Comparison of ENCODE assay signal across 32 cellular contexts in genomic region chr6:11469684-11470083, GRCh38.
"Had no signal": no experiment of that assay in that cellular context is flagged by ENCODE, and none has a peak within 500 bp of the region (broad histone marks: within the 10 kb centered on the region; RNA-seq: fewer than 3 reads in every experiment).

No MANE protein-coding gene starts in this region.

- H3K9me3 Mint-ChIP-seq: activated CD4-positive, alpha-beta memory T cell treated with anti-CD3 and anti-CD28 coated beads for 36 hours; activated CD4-positive, alpha-beta T cell treated with anti-CD3 and anti-CD28 coated beads, Interleukin-2, amount 10 ng/mL, durations not matched to agents 24 days and 14 days; activated CD8-positive, alpha-beta T cell treated with anti-CD3 and anti-CD28 coated beads for 36 hours; activated naive CD4-positive, alpha-beta T cell treated with anti-CD3 and anti-CD28 coated beads for 36 hours; activated naive CD4-positive, alpha-beta T cell treated with anti-CD3 and anti-CD28 coated beads, Interleukin-2, amount 50 U/mL, for 72 hours; activated naive CD8-positive, alpha-beta T cell treated with anti-CD3 and anti-CD28 coated beads for 36 hours; activated T-cell treated with anti-CD3 and anti-CD28 coated beads, Interleukin-2, amount 50 U/mL, for 4 hours; activated T-helper 2 cell treated with anti-CD3 and anti-CD28 coated beads, Interferon-gamma antibody, Interleukin-2, Interleukin-4, amounts not matched to agents 10 μg/mL and 5 μg/mL and 100 μg/mL, durations not matched to agents 14 hours and 24 hours and 36 hours; brain; T-helper 1 cell treated with Interleukin-12 subunit alpha and Interleukin-12 subunit beta and Interleukin-4 antibody, amounts not matched to agents 30 μg/mL and 1 μg/mL, for 36 hours; T-helper 2 cell treated with Interferon-gamma antibody and Interleukin-4, amounts not matched to agents 5 μg/mL and 100 μg/mL, for 36 hours had no signal

- H3K27me3 Mint-ChIP-seq: activated B cell treated with CpG ODN at 0.5 μM for 24 hours had no signal

- H3K4me3 ChIP-seq: ascending aorta, breast epithelium had no signal

- H3K36me3 Mint-ChIP-seq: activated CD4-positive, alpha-beta memory T cell treated with anti-CD3 and anti-CD28 coated beads for 36 hours; activated naive CD4-positive, alpha-beta T cell treated with anti-CD3 and anti-CD28 coated beads, Interleukin-2, amount 50 U/mL, for 72 hours; activated naive CD8-positive, alpha-beta T cell treated with anti-CD3 and anti-CD28 coated beads for 36 hours; brain had no signal

- H3K36me3 ChIP-seq: ascending aorta, breast epithelium had no signal

- H3K4me3 Mint-ChIP-seq: activated B cell treated with CpG ODN at 0.5 μM for 24 hours; activated CD4-positive, alpha-beta memory T cell treated with anti-CD3 and anti-CD28 coated beads for 36 hours; activated CD4-positive, alpha-beta T cell treated with anti-CD3 and anti-CD28 coated beads, Interleukin-2, amount 10 ng/mL, durations not matched to agents 24 days and 14 days; activated CD8-positive, alpha-beta T cell treated with anti-CD3 and anti-CD28 coated beads for 36 hours; activated naive CD4-positive, alpha-beta T cell treated with anti-CD3 and anti-CD28 coated beads for 36 hours; activated naive CD8-positive, alpha-beta T cell treated with anti-CD3 and anti-CD28 coated beads for 36 hours; activated T-cell treated with anti-CD3 and anti-CD28 coated beads, Interleukin-2, amount 50 U/mL, for 4 hours; brain; T-helper 1 cell treated with Interleukin-12 subunit alpha and Interleukin-12 subunit beta and Interleukin-4 antibody, amounts not matched to agents 30 μg/mL and 1 μg/mL, for 36 hours; T-helper 2 cell treated with Interferon-gamma antibody and Interleukin-4, amounts not matched to agents 5 μg/mL and 100 μg/mL, for 36 hours had no signal

- DNase-seq: activated B cell treated with CpG ODN at 0.5 μM for 24 hours; activated CD4-positive, alpha-beta memory T cell treated with anti-CD3 and anti-CD28 coated beads for 36 hours; activated CD4-positive, alpha-beta T cell treated with anti-CD3 and anti-CD28 coated beads for 4 hours; activated CD4-positive, alpha-beta T cell treated with anti-CD3 and anti-CD28 coated beads, Interleukin-2, amount 10 ng/mL, durations not matched to agents 24 days and 14 days; activated CD4-positive, alpha-beta T cell treated with anti-CD3 and anti-CD28 coated beads, Interleukin-2, amount 50 U/mL, for 1 hour; activated CD4-positive, alpha-beta T cell treated with anti-CD3 and anti-CD28 coated beads, Interleukin-2, amount 50 U/mL, for 4 hours; activated CD4-positive, CD25-positive, alpha-beta regulatory T cell treated with anti-CD3 and anti-CD28 coated beads, Interleukin-2, amount 50 U/mL, for 72 hours; activated CD8-positive, alpha-beta memory T cell treated with anti-CD3 and anti-CD28 coated beads, Interleukin-2, amount 50 U/mL, for 4 hours; activated CD8-positive, alpha-beta T cell treated with anti-CD3 and anti-CD28 coated beads for 36 hours; activated effector memory CD4-positive, alpha-beta T cell treated with anti-CD3 and anti-CD28 coated beads, Interleukin-2, amount 50 U/mL, for 16 hours; activated gamma-delta T cell treated with Interleukin-2 at 50 U/mL for 16 hours; activated naive CD4-positive, alpha-beta T cell; activated naive CD4-positive, alpha-beta T cell treated with anti-CD3 and anti-CD28 coated beads for 36 hours; activated naive CD4-positive, alpha-beta T cell treated with anti-CD3 and anti-CD28 coated beads, Interleukin-2, amount 50 U/mL, for 16 hours; activated naive CD8-positive, alpha-beta T cell treated with anti-CD3 and anti-CD28 coated beads for 36 hours; activated T-cell treated with anti-CD3 and anti-CD28 coated beads for 4 hours; activated T-cell treated with anti-CD3 and anti-CD28 coated beads, Interleukin-2, amount 50 U/mL, for 1 hour; activated T-cell treated with anti-CD3 and anti-CD28 coated beads, Interleukin-2, amount 50 U/mL, for 4 hours; amygdala; anterior cingulate cortex; central memory CD4-positive, alpha-beta T cell; T-helper 1 cell; T-helper 2 cell; T-helper 9 cell had no signal

- H3K9me3 ChIP-seq: ascending aorta, breast epithelium had no signal

- H3K4me1 ChIP-seq: breast epithelium had no signal

- H3K27ac ChIP-seq: ascending aorta, breast epithelium, VCaP had no signal

- H3K27me3 ChIP-seq: ascending aorta, breast epithelium had no signal

- H3K4me1 Mint-ChIP-seq: brain had no signal

- H3K27ac Mint-ChIP-seq: activated CD4-positive, alpha-beta memory T cell treated with anti-CD3 and anti-CD28 coated beads for 36 hours; activated CD4-positive, alpha-beta T cell treated with anti-CD3 and anti-CD28 coated beads, Interleukin-2, amount 10 ng/mL, durations not matched to agents 24 days and 14 days; activated CD8-positive, alpha-beta T cell treated with anti-CD3 and anti-CD28 coated beads for 36 hours; activated naive CD4-positive, alpha-beta T cell treated with anti-CD3 and anti-CD28 coated beads for 36 hours; activated naive CD4-positive, alpha-beta T cell treated with anti-CD3 and anti-CD28 coated beads, Interleukin-2, amount 50 U/mL, for 72 hours; activated naive CD8-positive, alpha-beta T cell treated with anti-CD3 and anti-CD28 coated beads for 36 hours; activated T-helper 2 cell treated with anti-CD3 and anti-CD28 coated beads, Interferon-gamma antibody, Interleukin-2, Interleukin-4, amounts not matched to agents 10 μg/mL and 5 μg/mL and 100 μg/mL, durations not matched to agents 14 hours and 24 hours and 36 hours; T-helper 1 cell treated with Interleukin-12 subunit alpha and Interleukin-12 subunit beta and Interleukin-4 antibody, amounts not matched to agents 30 μg/mL and 1 μg/mL, for 36 hours; T-helper 2 cell treated with Interferon-gamma antibody and Interleukin-4, amounts not matched to agents 5 μg/mL and 100 μg/mL, for 36 hours had no signal

- ATAC-seq: activated CD8-positive, alpha-beta T cell treated with anti-CD3 and anti-CD28 coated beads for 36 hours; activated naive CD4-positive, alpha-beta T cell treated with anti-CD3 and anti-CD28 coated beads, Interleukin-2, amount 50 U/mL, for 72 hours; activated T-cell treated with anti-CD3 and anti-CD28 coated beads, Interleukin-2, amount 50 U/mL, for 4 hours had no signal
